In the genomic region with DNA sequence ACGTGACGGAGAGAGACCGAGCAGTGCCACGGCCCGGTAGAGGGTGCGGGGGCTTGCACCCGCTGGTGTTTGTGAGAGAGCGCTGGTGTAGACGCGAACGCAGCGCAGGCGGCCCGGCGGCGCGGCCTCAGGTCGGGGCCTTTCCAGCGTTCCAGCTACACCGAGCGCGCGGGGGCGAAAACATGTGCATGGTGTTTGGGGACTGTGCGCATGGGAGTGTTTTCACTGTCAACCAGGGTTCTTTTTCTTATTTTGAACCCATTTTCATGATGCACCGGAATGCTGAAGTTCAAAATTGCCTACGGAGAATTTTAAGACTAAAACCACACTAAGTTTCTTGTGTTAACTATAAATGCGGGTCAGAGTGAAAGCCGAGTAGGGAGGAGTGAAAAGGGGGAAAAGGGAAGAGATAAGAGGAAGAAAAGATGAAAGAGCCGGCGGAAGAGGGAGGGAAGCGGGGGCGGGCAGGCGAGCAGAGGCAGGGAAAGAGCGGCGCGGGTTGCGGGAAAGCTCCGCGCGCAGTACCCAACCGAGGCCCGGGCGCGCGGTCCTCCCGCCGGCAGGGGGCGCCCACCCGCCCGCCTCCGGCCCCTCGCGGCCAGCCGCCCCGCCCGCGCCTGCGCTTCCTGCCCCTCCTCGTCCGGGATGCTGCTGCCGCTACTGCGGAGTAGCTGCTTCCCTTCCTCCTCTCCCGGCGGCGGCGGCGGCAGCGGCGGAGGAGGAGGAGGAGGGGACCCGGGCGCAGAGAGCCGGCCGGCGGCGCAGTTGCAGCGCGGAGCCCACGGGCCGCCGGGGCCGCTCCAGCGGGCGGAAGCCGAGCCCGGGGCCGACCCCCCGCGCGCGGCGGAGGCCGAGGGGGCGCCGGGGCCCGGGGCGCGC, we compare ENCODE assay signal across 1 cellular context.
TF ChIP-seq lines count a peak whose summit lies in the region.

A gene with protein sequence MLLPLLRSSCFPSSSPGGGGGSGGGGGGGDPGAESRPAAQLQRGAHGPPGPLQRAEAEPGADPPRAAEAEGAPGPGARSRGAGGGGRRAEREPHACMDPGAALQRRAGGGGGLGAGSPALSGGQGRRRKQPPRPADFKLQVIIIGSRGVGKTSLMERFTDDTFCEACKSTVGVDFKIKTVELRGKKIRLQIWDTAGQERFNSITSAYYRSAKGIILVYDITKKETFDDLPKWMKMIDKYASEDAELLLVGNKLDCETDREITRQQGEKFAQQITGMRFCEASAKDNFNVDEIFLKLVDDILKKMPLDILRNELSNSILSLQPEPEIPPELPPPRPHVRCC (plus strand): TSS at position 643 of the 879 bp plus-strand sequence. CDS start 3 bp downstream, at position 646.

TF ChIP-seq in HCT116, 20 proteins besides CTCF, POLR2A, EP300 and RAD21 (continued from another document):
- TF ChIP-seq, protein P1, sequence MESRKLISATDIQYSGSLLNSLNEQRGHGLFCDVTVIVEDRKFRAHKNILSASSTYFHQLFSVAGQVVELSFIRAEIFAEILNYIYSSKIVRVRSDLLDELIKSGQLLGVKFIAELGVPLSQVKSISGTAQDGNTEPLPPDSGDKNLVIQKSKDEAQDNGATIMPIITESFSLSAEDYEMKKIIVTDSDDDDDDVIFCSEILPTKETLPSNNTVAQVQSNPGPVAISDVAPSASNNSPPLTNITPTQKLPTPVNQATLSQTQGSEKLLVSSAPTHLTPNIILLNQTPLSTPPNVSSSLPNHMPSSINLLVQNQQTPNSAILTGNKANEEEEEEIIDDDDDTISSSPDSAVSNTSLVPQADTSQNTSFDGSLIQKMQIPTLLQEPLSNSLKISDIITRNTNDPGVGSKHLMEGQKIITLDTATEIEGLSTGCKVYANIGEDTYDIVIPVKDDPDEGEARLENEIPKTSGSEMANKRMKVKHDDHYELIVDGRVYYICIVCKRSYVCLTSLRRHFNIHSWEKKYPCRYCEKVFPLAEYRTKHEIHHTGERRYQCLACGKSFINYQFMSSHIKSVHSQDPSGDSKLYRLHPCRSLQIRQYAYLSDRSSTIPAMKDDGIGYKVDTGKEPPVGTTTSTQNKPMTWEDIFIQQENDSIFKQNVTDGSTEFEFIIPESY (IDR thresholded peaks at IDR 0.05; ENCODE audit: extremely low read depth, insufficient replicate concordance, low read length) = no peak
- TF ChIP-seq EGR1 (IDR thresholded peaks at IDR 0.05; ENCODE audit: low read depth) (peak; percentile 85), YY1 (IDR thresholded peaks at IDR 0.05; ENCODE audit: extremely low read depth, insufficient replicate concordance, low read depth, low read length) (no peak), TCF7L2 (IDR thresholded peaks at IDR 0.05; ENCODE audit: borderline replicate concordance, extremely low read depth, insufficient read depth, insufficient read length) (peak; percentile 81), ZNF274 (IDR thresholded peaks at IDR 0.05; ENCODE audit: low read depth, low read length) (no peak)
- TF ChIP-seq, protein P2, sequence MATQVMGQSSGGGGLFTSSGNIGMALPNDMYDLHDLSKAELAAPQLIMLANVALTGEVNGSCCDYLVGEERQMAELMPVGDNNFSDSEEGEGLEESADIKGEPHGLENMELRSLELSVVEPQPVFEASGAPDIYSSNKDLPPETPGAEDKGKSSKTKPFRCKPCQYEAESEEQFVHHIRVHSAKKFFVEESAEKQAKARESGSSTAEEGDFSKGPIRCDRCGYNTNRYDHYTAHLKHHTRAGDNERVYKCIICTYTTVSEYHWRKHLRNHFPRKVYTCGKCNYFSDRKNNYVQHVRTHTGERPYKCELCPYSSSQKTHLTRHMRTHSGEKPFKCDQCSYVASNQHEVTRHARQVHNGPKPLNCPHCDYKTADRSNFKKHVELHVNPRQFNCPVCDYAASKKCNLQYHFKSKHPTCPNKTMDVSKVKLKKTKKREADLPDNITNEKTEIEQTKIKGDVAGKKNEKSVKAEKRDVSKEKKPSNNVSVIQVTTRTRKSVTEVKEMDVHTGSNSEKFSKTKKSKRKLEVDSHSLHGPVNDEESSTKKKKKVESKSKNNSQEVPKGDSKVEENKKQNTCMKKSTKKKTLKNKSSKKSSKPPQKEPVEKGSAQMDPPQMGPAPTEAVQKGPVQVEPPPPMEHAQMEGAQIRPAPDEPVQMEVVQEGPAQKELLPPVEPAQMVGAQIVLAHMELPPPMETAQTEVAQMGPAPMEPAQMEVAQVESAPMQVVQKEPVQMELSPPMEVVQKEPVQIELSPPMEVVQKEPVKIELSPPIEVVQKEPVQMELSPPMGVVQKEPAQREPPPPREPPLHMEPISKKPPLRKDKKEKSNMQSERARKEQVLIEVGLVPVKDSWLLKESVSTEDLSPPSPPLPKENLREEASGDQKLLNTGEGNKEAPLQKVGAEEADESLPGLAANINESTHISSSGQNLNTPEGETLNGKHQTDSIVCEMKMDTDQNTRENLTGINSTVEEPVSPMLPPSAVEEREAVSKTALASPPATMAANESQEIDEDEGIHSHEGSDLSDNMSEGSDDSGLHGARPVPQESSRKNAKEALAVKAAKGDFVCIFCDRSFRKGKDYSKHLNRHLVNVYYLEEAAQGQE (IDR thresholded peaks at IDR 0.05; ENCODE audit: low read depth) = no peak
- TF ChIP-seq, protein P3, sequence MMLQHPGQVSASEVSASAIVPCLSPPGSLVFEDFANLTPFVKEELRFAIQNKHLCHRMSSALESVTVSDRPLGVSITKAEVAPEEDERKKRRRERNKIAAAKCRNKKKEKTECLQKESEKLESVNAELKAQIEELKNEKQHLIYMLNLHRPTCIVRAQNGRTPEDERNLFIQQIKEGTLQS (IDR thresholded peaks at IDR 0.05) = no peak
TF ChIP-seq in HCT116: peak in this region for 6.
